Comparison of ENCODE assay signal across 9 cellular contexts in genomic region chr19:12943437-12944044, GRCh38. TPM values are rescaled to one million over a fixed set of nuclear protein-coding genes. Genes with fewer than 3 reads are reported as not detected.
DNase-seq lines count a peak whose midpoint lies in the region; ATAC-seq and TF ChIP-seq lines count a peak whose summit lies in the region.
"Had no signal": no experiment of that assay in that cellular context is flagged by ENCODE, and none has a peak within 500 bp of the region (broad histone marks: within the 10 kb centered on the region; RNA-seq: fewer than 3 reads in every experiment).

No MANE protein-coding gene starts in this region.

- H3K36me3 ChIP-seq in CD8-positive, alpha-beta T cell (ENCODE audit: insufficient read depth, low read length) = peaks cover 48% of the 10 kb centered on the region
- H3K36me3 ChIP-seq in naive thymus-derived CD4-positive, alpha-beta T cell (ENCODE audit: control insufficient read depth in 2 of 3, insufficient read depth in 3 of 3, low read length in 3 of 3) = peaks cover 28 to 75% (median 33%) of the 10 kb centered on the region in 3 experiments

- no peak overlapping the region for H4K8ac ChIP-seq in H9 (replicated peaks; ENCODE audit: insufficient read length, low read depth, low read length)

- H2AK5ac ChIP-seq in H9 (ENCODE audit: insufficient read length, low read length) = no peak overlapping the region

- peaks cover 48% of the 10 kb centered on the region for H3K4me1 ChIP-seq in CD8-positive, alpha-beta T cell (ENCODE audit: insufficient read depth, low read length)
- no peaks in the 10 kb centered on the region for H3K4me1 ChIP-seq in H9 (ENCODE audit: insufficient read depth, low read length)
- peaks cover 34 to 41% of the 10 kb centered on the region in 2 donors for H3K4me1 ChIP-seq in naive thymus-derived CD4-positive, alpha-beta T cell (ENCODE audit: control insufficient read depth in 2 of 2, insufficient read depth in 2 of 2, low read length in 2 of 2)

- H3K27ac ChIP-seq in CD8-positive, alpha-beta T cell (ENCODE audit: low read depth, low read length) = no peak overlapping the region
- no peak overlapping the region for H3K27ac ChIP-seq in H9 (ENCODE audit: insufficient read length, low read depth, low read length)
- H3K27ac ChIP-seq in naive thymus-derived CD4-positive, alpha-beta T cell (ENCODE audit: low read depth, low read length) = peak overlapping the region; percentile 86
- H3K27ac ChIP-seq: SJCRH30 had no signal

- no peak overlapping the region for H3T11ph ChIP-seq in H9 (ENCODE audit: low read length)

- H3K23me2 ChIP-seq in H9 (ENCODE audit: insufficient read length, low read depth, low read length, poor library complexity, severe bottlenecking) = peaks cover 4% of the 10 kb centered on the region

- H2BK5ac ChIP-seq in H9 (ENCODE audit: insufficient read length, low read length) = no peak overlapping the region

- no peak for DNase-seq in CD8-positive, alpha-beta T cell
- DNase-seq in H9 (no peak), DMS79 (lab: John Stamatoyannopoulos, UW) (no peak), SKM-1 treated with dmso at 0.1 percent for 144 hours (lab: John Stamatoyannopoulos, UW; ENCODE audit: unreplicated experiment) (no peak), EL (no peak)
- DNase-seq in naive thymus-derived CD4-positive, alpha-beta T cell = no peak
- DNase-seq in stimulated activated CD4-positive, alpha-beta T cell treated with anti-CD3 and anti-CD28 coated beads, Interleukin-4, amount 100 ng/mL, for 1 hour = no peak
- DNase-seq: SJCRH30 had no signal

- CTCF ChIA-PET in CD8-positive, alpha-beta T cell (lab: Charles Lee) = no interaction called here
- CTCF ChIA-PET in naive thymus-derived CD4-positive, alpha-beta T cell (lab: Charles Lee) = no interaction called here

- peak overlapping the region; percentile 84 for H3K27ac Mint-ChIP-seq in CD8-positive, alpha-beta T cell
- peak overlapping the region in 2 of 3 experiments; percentile 59 to 93; a peak in 3 of 7 replicates for H3K27ac Mint-ChIP-seq in H9
- H3K27ac Mint-ChIP-seq in activated naive CD8-positive, alpha-beta T cell = peak overlapping the region; percentile 70
- peak overlapping the region; percentile 31 to 98 (median 86) for H3K27ac Mint-ChIP-seq in naive thymus-derived CD4-positive, alpha-beta T cell

- intact Hi-C loops in CD8-positive, alpha-beta T cell (cut with DNase I, micrococcal nuclease) = loop anchor here in 1 of 2 experiments (2.0 kb wide), 1 partner anchor 393 kb away; the partner anchor contains the start of gene ZNF564
- intact Hi-C loops in naive thymus-derived CD4-positive, alpha-beta T cell (cut with micrococcal nuclease) = no loop called here

- no peak overlapping the region for H3K4me3 ChIP-seq in CD8-positive, alpha-beta T cell (ENCODE audit: low read depth, low read length)
- H3K4me3 ChIP-seq in naive thymus-derived CD4-positive, alpha-beta T cell (ENCODE audit: low read length) = no peak overlapping the region
- H3K4me3 ChIP-seq: SJCRH30 had no signal

- H3K4ac ChIP-seq in H9 (ENCODE audit: low read depth, low read length) = no peak overlapping the region

- H4K5ac ChIP-seq in H9 (ENCODE audit: insufficient read length, low read depth, low read length) = no peak overlapping the region

- H2AFZ ChIP-seq in H9 (ENCODE audit: low read length) = no peak overlapping the region

- H3K79me1 ChIP-seq in H9 (ENCODE audit: insufficient read depth, low read depth, low read length, poor library complexity, severe bottlenecking) = peaks cover 6% of the 10 kb centered on the region

- H3K9me3 ChIP-seq in CD8-positive, alpha-beta T cell (ENCODE audit: low read length) = no peaks in the 10 kb centered on the region
- no peaks in the 10 kb centered on the region for H3K9me3 ChIP-seq in H9 (ENCODE audit: control insufficient read depth, low read depth, low read length)
- H3K9me3 ChIP-seq in naive thymus-derived CD4-positive, alpha-beta T cell (ENCODE audit: control insufficient read depth in 2 of 3, low read length in 3 of 3) = no peaks in the 10 kb centered on the region
- H3K9me3 ChIP-seq: SJCRH30 had no signal

- H2BK20ac ChIP-seq in H9 (ENCODE audit: low read depth, low read length, poor library complexity, severe bottlenecking) = no peak overlapping the region

- no peak overlapping the region for H3K4me2 ChIP-seq in H9 (ENCODE audit: insufficient read depth, insufficient read length, low read length)

- no peak overlapping the region for H2BK120ac ChIP-seq in H9 (ENCODE audit: low read depth, low read length, poor library complexity, severe bottlenecking)

- no peak overlapping the region for H3K9ac ChIP-seq in H9 (ENCODE audit: extremely low read depth, insufficient read length, low read length)

- H3K9me3 Mint-ChIP-seq in CD8-positive, alpha-beta T cell = no peaks in the 10 kb centered on the region
- H3K9me3 Mint-ChIP-seq in H9 = peaks cover 0 to 3% of the 10 kb centered on the region in 2 experiments; a peak in 1 of 5 replicates
- H3K9me3 Mint-ChIP-seq in activated naive CD8-positive, alpha-beta T cell (ENCODE audit: low read depth) = no peaks in the 10 kb centered on the region
- peaks cover 0 to 4% (median 0%) of the 10 kb centered on the region in 11 donors for H3K9me3 Mint-ChIP-seq in naive thymus-derived CD4-positive, alpha-beta T cell

- POLR2A ChIA-PET in CD8-positive, alpha-beta T cell (lab: Charles Lee) = interaction anchor here (0.6 kb wide), 1 partner anchor 53 kb away, joined by 3 read pairs; the partner anchor contains the start of gene GCDH
- POLR2A ChIA-PET in naive thymus-derived CD4-positive, alpha-beta T cell (lab: Charles Lee) = interaction anchor here (1.2 to 1.7 kb wide), 2 partner anchors 10 to 53 kb away, joined by 7 to 8 read pairs; partner anchors contain the start of genes FARSA and GCDH

- TF ChIP-seq CTCF in CD8-positive, alpha-beta T cell (IDR thresholded peaks at IDR 0.05) = no peak
- TF ChIP-seq CTCF in H9 (conservative IDR thresholded peaks at IDR 0.05) = no peak

- no peaks in the 10 kb centered on the region for H3K27me3 Mint-ChIP-seq in CD8-positive, alpha-beta T cell (ENCODE audit: low read depth)
- H3K27me3 Mint-ChIP-seq in H9 (ENCODE audit: low read depth) = no peaks in the 10 kb centered on the region; the same call in 1 of the 2 replicates
- H3K27me3 Mint-ChIP-seq in activated naive CD8-positive, alpha-beta T cell = no peaks in the 10 kb centered on the region
- peaks cover 0 to 3% (median 0%) of the 10 kb centered on the region in 5 donors for H3K27me3 Mint-ChIP-seq in naive thymus-derived CD4-positive, alpha-beta T cell

- no peak overlapping the region for H2BK15ac ChIP-seq in H9 (ENCODE audit: low read depth, low read length)

- no peaks in the 10 kb centered on the region for H4K20me1 ChIP-seq in H9 (ENCODE audit: control insufficient read depth, insufficient read depth, insufficient read length)

- peaks cover 59% of the 10 kb centered on the region for H3K4me1 Mint-ChIP-seq in CD8-positive, alpha-beta T cell (ENCODE audit: low read depth)
- peaks cover 21 to 42% of the 10 kb centered on the region in 2 experiments for H3K4me1 Mint-ChIP-seq in H9
- H3K4me1 Mint-ChIP-seq in activated naive CD8-positive, alpha-beta T cell (ENCODE audit: low read depth) = peaks cover 59% of the 10 kb centered on the region
- H3K4me1 Mint-ChIP-seq in naive thymus-derived CD4-positive, alpha-beta T cell = peaks cover 35 to 76% (median 64%) of the 10 kb centered on the region in 7 donors

- no peak overlapping the region for H4K91ac ChIP-seq in H9 (ENCODE audit: insufficient read length, low read depth, low read length)

- H3K23ac ChIP-seq in H9 (ENCODE audit: insufficient read length, low read depth, low read length) = no peak overlapping the region

- H3K14ac ChIP-seq in H9 (ENCODE audit: insufficient read depth, low read length) = no peak overlapping the region

- ATAC-seq in CD8-positive, alpha-beta T cell = no peak
- no peak for ATAC-seq in naive thymus-derived CD4-positive, alpha-beta T cell

- H3K27me3 ChIP-seq in CD8-positive, alpha-beta T cell (ENCODE audit: insufficient read depth, low read length) = no peaks in the 10 kb centered on the region
- no peaks in the 10 kb centered on the region for H3K27me3 ChIP-seq in H9 (ENCODE audit: insufficient read depth, low read length)
- no peaks in the 10 kb centered on the region for H3K27me3 ChIP-seq in naive thymus-derived CD4-positive, alpha-beta T cell (ENCODE audit: control insufficient read depth in 2 of 2, insufficient read depth in 2 of 2, low read length in 2 of 2)
- H3K27me3 ChIP-seq: SJCRH30 had no signal

- H3K79me2 ChIP-seq in H9 (ENCODE audit: insufficient read depth, low read length) = peaks cover 6% of the 10 kb centered on the region; the same call in 1 of the 2 replicates

- no peak overlapping the region for H3K4me3 Mint-ChIP-seq in CD8-positive, alpha-beta T cell
- peak overlapping the region in 1 of 2 experiments; percentile 61; a peak in 3 of 5 replicates for H3K4me3 Mint-ChIP-seq in H9
- peak overlapping the region; percentile 67 for H3K4me3 Mint-ChIP-seq in activated naive CD8-positive, alpha-beta T cell
- peak overlapping the region in 9 of 10 donors; percentile 20 to 95 (median 37) for H3K4me3 Mint-ChIP-seq in naive thymus-derived CD4-positive, alpha-beta T cell

- no peak overlapping the region for H3K18ac ChIP-seq in H9 (ENCODE audit: insufficient read length, low read depth, low read length)

- H2BK12ac ChIP-seq in H9 (ENCODE audit: insufficient read length, low read depth, low read length) = no peak overlapping the region

- no CpG with 5 or more reads among the region's 18 CpGs for WGBS in H9 (ENCODE audit: extremely low coverage, insufficient read length, low lambda C conversion rate)

- no peak overlapping the region for H3K56ac ChIP-seq in H9 (ENCODE audit: insufficient read length, low read depth, low read length)

- H3K36me3 Mint-ChIP-seq in CD8-positive, alpha-beta T cell = peaks cover 80% of the 10 kb centered on the region
- peaks cover 62 to 84% (median 77%) of the 10 kb centered on the region in 3 experiments for H3K36me3 Mint-ChIP-seq in H9 (ENCODE audit: insufficient read depth in 1 of 3, low read depth in 3 of 3)
- peaks cover 16% of the 10 kb centered on the region for H3K36me3 Mint-ChIP-seq in activated naive CD8-positive, alpha-beta T cell
- H3K36me3 Mint-ChIP-seq in naive thymus-derived CD4-positive, alpha-beta T cell = peaks cover 7 to 55% (median 34%) of the 10 kb centered on the region in 5 donors

RNA-seq across cellular contexts. Expression of gene RAD23A, which starts 2.1 kb away (rescaled TPM):
- total RNA-seq in CD8-positive, alpha-beta T cell = 10 to 100 TPM; 86.3 to 90.8 TPM
- 62.2 and 67.0 TPM in 2 replicates for total RNA-seq in H9 (2021)
- 100 to 1,000 TPM in 2 of 5 experiments, 10 to 100 TPM in 3; 75.0 to 111 (median 96.4) TPM for total RNA-seq in naive thymus-derived CD4-positive, alpha-beta T cell
- polyA plus RNA-seq in naive thymus-derived CD4-positive, alpha-beta T cell = 10 to 100 TPM; 85.5 to 87.2 TPM

RNA-seq across cellular contexts. Expression of gene CALR, which starts 5.1 kb away (rescaled TPM):
- 100 to 1,000 TPM; 618 to 650 TPM for total RNA-seq in CD8-positive, alpha-beta T cell
- 887 and 938 TPM in 2 replicates for total RNA-seq in H9 (2021)
- total RNA-seq in naive thymus-derived CD4-positive, alpha-beta T cell = 1,000 to 10,000 TPM in 1 of 5 experiments, 100 to 1,000 TPM in 4; 449 to 1,130 (median 502) TPM
- 100 to 1,000 TPM; 142 to 155 TPM for polyA plus RNA-seq in naive thymus-derived CD4-positive, alpha-beta T cell

RNA-seq across cellular contexts. Expression of gene FARSA, which starts 10.0 kb away (rescaled TPM):
- 10 to 100 TPM; 17.4 to 17.5 TPM for total RNA-seq in CD8-positive, alpha-beta T cell
- total RNA-seq in H9 (2021) = 108 and 110 TPM in 2 replicates
- total RNA-seq in naive thymus-derived CD4-positive, alpha-beta T cell = 100 to 1,000 TPM in 1 of 5 experiments, 10 to 100 TPM in 4; 25.9 to 109 (median 52.6) TPM
- polyA plus RNA-seq in naive thymus-derived CD4-positive, alpha-beta T cell = 10 to 100 TPM; 58.0 to 88.3 TPM

RNA-seq across cellular contexts. Expression of gene GADD45GIP1, which starts 13.5 kb away (rescaled TPM):
- 10 to 100 TPM; 13.2 to 14.4 TPM for total RNA-seq in CD8-positive, alpha-beta T cell
- total RNA-seq in H9 (2021) = 44.5 and 45.6 TPM in 2 replicates
- total RNA-seq in naive thymus-derived CD4-positive, alpha-beta T cell = 10 to 100 TPM in 4 of 5 experiments, 1 to 10 TPM in 1; 8.5 to 17.0 (median 13.8) TPM
- 10 to 100 TPM; 58.1 to 60.3 TPM for polyA plus RNA-seq in naive thymus-derived CD4-positive, alpha-beta T cell

RNA-seq across cellular contexts. Expression of gene SYCE2, which starts 24.4 kb away (rescaled TPM):
- 1 to 10 TPM; 2.4 to 2.9 TPM for total RNA-seq in CD8-positive, alpha-beta T cell
- 1.4 and 1.9 TPM in 2 replicates for total RNA-seq in H9 (2021)
- total RNA-seq in naive thymus-derived CD4-positive, alpha-beta T cell = 1 to 10 TPM in 3 of 5 experiments, under 1 TPM in 1, not detected in 1; 0.78 to 3.3 (median 2.3) TPM
- 1 to 10 TPM in 1 of 2 donors, not detected in 1; 1.4 TPM for polyA plus RNA-seq in naive thymus-derived CD4-positive, alpha-beta T cell
